In genomic region chr3:159861369-159861987, GRCh38 we compare ENCODE assay signal across 10 cellular contexts. TPM values are rescaled to one million over a fixed set of nuclear protein-coding genes. Genes with fewer than 3 reads are reported as not detected.
A peak's percentile ranks its signal among the peaks of the same experiment; 100 is the strongest.
DNase-seq lines count a peak whose midpoint lies in the region; ATAC-seq and TF ChIP-seq lines count a peak whose summit lies in the region.
"Had no signal": no experiment of that assay in that cellular context is flagged by ENCODE, and none has a peak within 500 bp of the region (broad histone marks: within the 10 kb centered on the region; RNA-seq: fewer than 3 reads in every experiment).

No MANE protein-coding gene starts in this region.

- TF ChIP-seq CTCF in vagina (IDR thresholded peaks at IDR 0.05) = no peak

- no peaks in the 10 kb centered on the region for H3K9me3 ChIP-seq in vagina

- no peak overlapping the region for H4K5ac ChIP-seq in mesendoderm (ENCODE audit: low read length)

- H3K23ac ChIP-seq in mesendoderm (ENCODE audit: low read length) = no peak overlapping the region

- peak overlapping the region; percentile 8 for H3K56ac ChIP-seq in mesendoderm (ENCODE audit: low read length)

- peaks cover 6% of the 10 kb centered on the region for H3K79me1 ChIP-seq in mesendoderm (ENCODE audit: low read length)

- H3K36me3 ChIP-seq in mesendoderm (ENCODE audit: control insufficient read depth, insufficient read depth, low read length) (no peaks in the 10 kb centered on the region), vagina (no peaks in the 10 kb centered on the region)

- WGBS in mesendoderm (ENCODE audit: extremely low coverage, insufficient coverage, low lambda C conversion rate) = no CpG with 5 or more reads among the region's 4 CpGs

- no peak overlapping the region for H2BK15ac ChIP-seq in mesendoderm (replicated peaks; ENCODE audit: low read depth)

- H2BK5ac ChIP-seq in mesendoderm (ENCODE audit: low read length) = no peak overlapping the region

- peak; percentile 66 for DNase-seq in mesendoderm
- no peak for DNase-seq in UCSD-AML1 (lab: John Stamatoyannopoulos, UW; ENCODE audit: unreplicated experiment)
- no peak for DNase-seq in hippocampal formation (lab: John Stamatoyannopoulos, UW)
- no peak for DNase-seq in vagina (ENCODE audit: extremely low spot score in 2 of 2)
- no peak for DNase-seq in NCI-H774 (lab: John Stamatoyannopoulos, UW)
- DNase-seq: activated CD4-positive, alpha-beta T cell treated with anti-CD3 and anti-CD28 coated beads, Interleukin-2, amount 50 U/mL, for 1 hour; NCI-H146 had no signal

- H3K27me3 ChIP-seq in mesendoderm (ENCODE audit: insufficient read depth, low read length, poor library complexity) (no peaks in the 10 kb centered on the region), vagina (no peaks in the 10 kb centered on the region)

- no peak overlapping the region for H3K4me3 ChIP-seq in mesendoderm (ENCODE audit: low read length)
- H3K4me3 ChIP-seq in vagina = no peak overlapping the region

- no peak for TF ChIP-seq POLR2A in vagina (IDR thresholded peaks at IDR 0.05)

- peaks cover 14% of the 10 kb centered on the region for H3K4me1 ChIP-seq in mesendoderm (ENCODE audit: control insufficient read depth, low read depth, low read length)
- peaks cover 36% of the 10 kb centered on the region for H3K4me1 ChIP-seq in vagina

- intact Hi-C loops in vagina (cut with DNase I) = no loop called here

- peak; percentile 72 for ATAC-seq in GM18517 (IDR thresholded peaks at IDR 0.05; ENCODE audit: unreplicated experiment)
- peak; percentile 75 for ATAC-seq in GM21723 (IDR thresholded peaks at IDR 0.05; ENCODE audit: unreplicated experiment)
- peak; percentile 76 for ATAC-seq in HG03520 (IDR thresholded peaks at IDR 0.05; ENCODE audit: unreplicated experiment)

- H3K4me2 ChIP-seq in mesendoderm (ENCODE audit: low read length) = no peak overlapping the region

- no peak overlapping the region for H2BK120ac ChIP-seq in mesendoderm (ENCODE audit: low read depth, low read length)

- no peak overlapping the region for H3K9ac ChIP-seq in mesendoderm (ENCODE audit: low read length)

- no peak overlapping the region for H4K8ac ChIP-seq in mesendoderm (ENCODE audit: low read depth, low read length)

- H3K79me2 ChIP-seq in mesendoderm (ENCODE audit: control insufficient read depth, insufficient read depth, low read length) = peaks cover 2% of the 10 kb centered on the region

- H3K4ac ChIP-seq in mesendoderm (ENCODE audit: low read depth, low read length) = no peak overlapping the region

- no peak overlapping the region for H2AK5ac ChIP-seq in mesendoderm (ENCODE audit: low read length)

- no peak overlapping the region for H3K18ac ChIP-seq in mesendoderm (ENCODE audit: low read length)

- H3K27ac ChIP-seq in mesendoderm (ENCODE audit: low read depth, low read length) = peak overlapping the region; percentile 0
- H3K27ac ChIP-seq in vagina = no peak overlapping the region

RNA-seq across cellular contexts. Expression of gene SCHIP1, which starts 21.8 kb away (rescaled TPM):
- 6.3 TPM for polyA plus RNA-seq in mesendoderm (2013, experiment 1 of 2)
- polyA plus RNA-seq in mesendoderm (2013, experiment 2 of 2) = 7.4 TPM
- total RNA-seq in vagina = 17.7 TPM
